In the genomic region with DNA sequence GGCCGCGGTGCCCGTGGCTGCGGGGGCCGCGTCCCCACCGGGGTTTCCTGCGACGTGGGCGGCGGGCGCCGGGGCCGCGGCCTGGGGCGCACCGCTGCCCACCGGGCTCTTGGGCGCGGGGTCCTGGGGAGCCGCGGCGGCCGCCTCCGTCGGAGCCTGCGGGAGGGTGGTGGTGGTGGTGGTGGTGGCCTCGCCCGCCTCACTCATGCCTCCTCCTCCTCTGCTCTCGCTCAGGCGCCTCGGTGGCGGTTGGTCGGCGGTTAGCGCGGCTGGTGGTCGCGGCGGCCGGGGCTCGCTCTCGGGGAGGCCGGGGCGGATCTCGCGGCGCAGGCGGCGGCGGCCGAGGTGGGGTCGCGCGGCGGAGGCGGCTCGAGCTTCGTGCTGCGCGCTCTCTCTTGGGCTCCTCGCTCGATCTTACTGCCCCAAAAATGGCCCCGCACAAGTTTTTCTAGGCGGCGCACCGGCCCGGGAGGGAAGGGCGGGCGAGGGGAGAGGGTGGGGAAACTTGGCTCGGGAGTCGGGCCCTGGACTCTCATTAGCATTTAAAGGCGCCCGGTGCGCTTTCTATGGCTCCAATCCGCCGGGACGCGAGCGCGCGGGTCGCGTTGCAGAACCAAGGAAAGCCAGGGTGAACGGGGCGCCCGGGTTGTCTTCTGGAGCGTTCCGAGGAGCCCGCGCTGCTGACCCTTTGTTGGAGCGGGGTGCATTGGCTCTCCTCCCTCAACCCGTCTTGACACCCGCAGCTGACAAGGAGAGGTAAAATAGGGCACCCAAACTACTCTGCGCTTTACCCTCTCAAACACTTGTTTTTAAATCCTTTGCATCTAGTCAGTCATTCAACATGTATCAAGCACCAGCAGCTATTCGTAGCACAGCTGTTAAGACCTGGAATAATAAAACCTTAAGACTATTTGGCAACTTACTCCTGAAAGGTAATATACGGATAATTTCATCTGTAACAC, we compare ENCODE assay signal across 8 cellular contexts. TPM values are rescaled to one million over a fixed set of nuclear protein-coding genes. Genes with fewer than 3 reads are reported as not detected.
DNase-seq lines count a peak whose midpoint lies in the region; ATAC-seq and TF ChIP-seq lines count a peak whose summit lies in the region.

A gene (minus strand): TSS at position 419 of the 962 bp plus-strand sequence. CDS start 212 bp downstream, at position 207.

- H3K9me3 ChIP-seq in mucosa of rectum (ENCODE audit: control insufficient read depth in 2 of 2, low read length in 2 of 2): no peaks in the 10 kb centered on the region

- 0 out of 2 replicates have a peak, but pooled peaks have one; percentile 3 for TF ChIP-seq CTCF in 22Rv1 (IDR thresholded peaks at IDR 0.05)

- H3K9ac ChIP-seq in mucosa of rectum (ENCODE audit: low read depth in 1 of 2, low read length in 2 of 2): peak within 1 kb of the TSS; percentile 92 to 94

- ATAC-seq in GM18517 (IDR thresholded peaks at IDR 0.05; ENCODE audit: unreplicated experiment) (peak; percentile 41), HG03025 (IDR thresholded peaks at IDR 0.05; ENCODE audit: low FRiP score, unreplicated experiment) (peak; percentile 63), esophagus mucosa (peak; percentile 67)

- peak within 1 kb of the TSS; percentile 85 for H3K27ac ChIP-seq in 22Rv1
- H3K27ac ChIP-seq in mucosa of rectum (ENCODE audit: low read depth in 2 of 2, low read length in 2 of 2): peak within 1 kb of the TSS; percentile 90 to 92

- no peaks in the 10 kb centered on the region for H3K27me3 ChIP-seq in mucosa of rectum (ENCODE audit: control insufficient read depth in 2 of 2, insufficient read depth in 2 of 2, low read length in 2 of 2)

- H3K4me3 ChIP-seq in mucosa of rectum (ENCODE audit: low read length in 2 of 2): peak within 1 kb of the TSS; percentile 89 to 95

- peaks cover 5 to 38% of the 10 kb centered on the region in 2 donors for H3K4me1 ChIP-seq in mucosa of rectum (ENCODE audit: control insufficient read depth in 2 of 2, insufficient read depth in 2 of 2, low read length in 2 of 2)

- DNase-seq in NCI-H69 (lab: John Stamatoyannopoulos, UW) (peak; percentile 23), activated T-cell treated with anti-CD3 and anti-CD28 coated beads for 24 hours (ENCODE audit: low read depth) (peak; percentile 48)
- DNase-seq in stimulated activated CD8-positive, alpha-beta memory T cell treated with anti-CD3 and anti-CD28 coated beads, Interleukin-7, amount 100 ng/mL, for 24 hours (ENCODE audit: low read depth): peak; percentile 25

- peaks cover 0 to 2% of the 10 kb centered on the region in 2 donors for H3K36me3 ChIP-seq in mucosa of rectum (ENCODE audit: control insufficient read depth in 2 of 2, insufficient read depth in 2 of 2, low read length in 2 of 2)

RNA-seq across cellular contexts. Expression of the gene that starts here (rescaled TPM):
- 394 TPM for total RNA-seq in esophagus mucosa

Comparison
In these comparisons a context has a peak if more than half of its experiments do, and no peak if none do; other contexts are left out.
1. Peak in every context shown above with its lines: DNase-seq, ATAC-seq, H3K4me3 ChIP-seq and H3K27ac ChIP-seq.